Comparison of ENCODE assay signal across 1 cellular context in genomic region chr1:15765495-15766194, GRCh38.
TF ChIP-seq lines count a peak whose summit lies in the region.

No MANE protein-coding gene starts in this region.

TF ChIP-seq in A549, 52 proteins besides CTCF, POLR2A, EP300 and RAD21:
- TF ChIP-seq MAFK (IDR thresholded peaks at IDR 0.05; ENCODE audit: partially characterized antibody) = peak; percentile 92
- no peak for TF ChIP-seq RARB (CRISPR knock-in tag; IDR thresholded peaks at IDR 0.05)
